ENCODE assay signal across 1 cellular context in the genomic region with DNA sequence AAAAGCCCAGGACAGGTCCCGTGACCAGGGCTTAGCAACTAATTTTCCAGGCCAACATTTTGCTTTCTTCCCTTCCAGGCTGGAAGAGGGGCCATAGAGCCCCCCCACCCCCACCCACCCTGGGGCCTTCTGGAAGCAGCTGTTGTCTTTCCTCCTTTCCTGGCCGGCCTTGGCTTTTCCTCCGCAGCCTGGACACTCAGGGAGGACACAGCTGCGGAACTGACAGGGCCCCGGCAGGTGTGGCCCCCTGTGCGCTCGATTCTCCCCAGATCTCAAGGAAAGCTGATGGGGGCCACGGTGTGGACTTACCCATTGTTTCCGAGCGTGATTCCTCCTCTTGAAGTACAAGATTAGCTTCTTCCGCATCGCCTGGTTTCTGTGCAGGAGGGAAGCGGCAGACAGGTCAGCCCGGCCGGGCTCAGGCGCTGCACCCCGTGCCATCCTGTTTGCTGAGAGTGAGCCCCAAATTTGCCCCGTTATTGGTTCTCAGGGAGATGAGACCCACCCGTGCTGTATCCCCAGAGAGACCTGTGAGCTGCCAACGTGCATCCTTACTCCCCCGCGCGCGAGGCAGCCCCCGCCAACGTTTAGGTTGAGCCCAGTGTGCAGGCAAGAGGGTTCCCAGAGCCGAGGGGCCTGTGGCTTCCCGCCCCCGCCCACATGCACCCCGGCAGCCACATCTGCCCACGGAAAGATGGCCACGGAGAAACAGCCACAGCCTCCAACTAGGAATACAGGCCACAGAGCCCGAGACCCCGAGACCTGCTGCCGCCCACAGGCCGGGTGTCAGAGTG.
TF ChIP-seq lines count a peak whose summit lies in the region.

No MANE protein-coding gene starts in this region.

TF ChIP-seq in GM23338, 12 proteins besides CTCF, POLR2A, EP300 and RAD21 (continued from another document):
- TF ChIP-seq, protein P1, sequence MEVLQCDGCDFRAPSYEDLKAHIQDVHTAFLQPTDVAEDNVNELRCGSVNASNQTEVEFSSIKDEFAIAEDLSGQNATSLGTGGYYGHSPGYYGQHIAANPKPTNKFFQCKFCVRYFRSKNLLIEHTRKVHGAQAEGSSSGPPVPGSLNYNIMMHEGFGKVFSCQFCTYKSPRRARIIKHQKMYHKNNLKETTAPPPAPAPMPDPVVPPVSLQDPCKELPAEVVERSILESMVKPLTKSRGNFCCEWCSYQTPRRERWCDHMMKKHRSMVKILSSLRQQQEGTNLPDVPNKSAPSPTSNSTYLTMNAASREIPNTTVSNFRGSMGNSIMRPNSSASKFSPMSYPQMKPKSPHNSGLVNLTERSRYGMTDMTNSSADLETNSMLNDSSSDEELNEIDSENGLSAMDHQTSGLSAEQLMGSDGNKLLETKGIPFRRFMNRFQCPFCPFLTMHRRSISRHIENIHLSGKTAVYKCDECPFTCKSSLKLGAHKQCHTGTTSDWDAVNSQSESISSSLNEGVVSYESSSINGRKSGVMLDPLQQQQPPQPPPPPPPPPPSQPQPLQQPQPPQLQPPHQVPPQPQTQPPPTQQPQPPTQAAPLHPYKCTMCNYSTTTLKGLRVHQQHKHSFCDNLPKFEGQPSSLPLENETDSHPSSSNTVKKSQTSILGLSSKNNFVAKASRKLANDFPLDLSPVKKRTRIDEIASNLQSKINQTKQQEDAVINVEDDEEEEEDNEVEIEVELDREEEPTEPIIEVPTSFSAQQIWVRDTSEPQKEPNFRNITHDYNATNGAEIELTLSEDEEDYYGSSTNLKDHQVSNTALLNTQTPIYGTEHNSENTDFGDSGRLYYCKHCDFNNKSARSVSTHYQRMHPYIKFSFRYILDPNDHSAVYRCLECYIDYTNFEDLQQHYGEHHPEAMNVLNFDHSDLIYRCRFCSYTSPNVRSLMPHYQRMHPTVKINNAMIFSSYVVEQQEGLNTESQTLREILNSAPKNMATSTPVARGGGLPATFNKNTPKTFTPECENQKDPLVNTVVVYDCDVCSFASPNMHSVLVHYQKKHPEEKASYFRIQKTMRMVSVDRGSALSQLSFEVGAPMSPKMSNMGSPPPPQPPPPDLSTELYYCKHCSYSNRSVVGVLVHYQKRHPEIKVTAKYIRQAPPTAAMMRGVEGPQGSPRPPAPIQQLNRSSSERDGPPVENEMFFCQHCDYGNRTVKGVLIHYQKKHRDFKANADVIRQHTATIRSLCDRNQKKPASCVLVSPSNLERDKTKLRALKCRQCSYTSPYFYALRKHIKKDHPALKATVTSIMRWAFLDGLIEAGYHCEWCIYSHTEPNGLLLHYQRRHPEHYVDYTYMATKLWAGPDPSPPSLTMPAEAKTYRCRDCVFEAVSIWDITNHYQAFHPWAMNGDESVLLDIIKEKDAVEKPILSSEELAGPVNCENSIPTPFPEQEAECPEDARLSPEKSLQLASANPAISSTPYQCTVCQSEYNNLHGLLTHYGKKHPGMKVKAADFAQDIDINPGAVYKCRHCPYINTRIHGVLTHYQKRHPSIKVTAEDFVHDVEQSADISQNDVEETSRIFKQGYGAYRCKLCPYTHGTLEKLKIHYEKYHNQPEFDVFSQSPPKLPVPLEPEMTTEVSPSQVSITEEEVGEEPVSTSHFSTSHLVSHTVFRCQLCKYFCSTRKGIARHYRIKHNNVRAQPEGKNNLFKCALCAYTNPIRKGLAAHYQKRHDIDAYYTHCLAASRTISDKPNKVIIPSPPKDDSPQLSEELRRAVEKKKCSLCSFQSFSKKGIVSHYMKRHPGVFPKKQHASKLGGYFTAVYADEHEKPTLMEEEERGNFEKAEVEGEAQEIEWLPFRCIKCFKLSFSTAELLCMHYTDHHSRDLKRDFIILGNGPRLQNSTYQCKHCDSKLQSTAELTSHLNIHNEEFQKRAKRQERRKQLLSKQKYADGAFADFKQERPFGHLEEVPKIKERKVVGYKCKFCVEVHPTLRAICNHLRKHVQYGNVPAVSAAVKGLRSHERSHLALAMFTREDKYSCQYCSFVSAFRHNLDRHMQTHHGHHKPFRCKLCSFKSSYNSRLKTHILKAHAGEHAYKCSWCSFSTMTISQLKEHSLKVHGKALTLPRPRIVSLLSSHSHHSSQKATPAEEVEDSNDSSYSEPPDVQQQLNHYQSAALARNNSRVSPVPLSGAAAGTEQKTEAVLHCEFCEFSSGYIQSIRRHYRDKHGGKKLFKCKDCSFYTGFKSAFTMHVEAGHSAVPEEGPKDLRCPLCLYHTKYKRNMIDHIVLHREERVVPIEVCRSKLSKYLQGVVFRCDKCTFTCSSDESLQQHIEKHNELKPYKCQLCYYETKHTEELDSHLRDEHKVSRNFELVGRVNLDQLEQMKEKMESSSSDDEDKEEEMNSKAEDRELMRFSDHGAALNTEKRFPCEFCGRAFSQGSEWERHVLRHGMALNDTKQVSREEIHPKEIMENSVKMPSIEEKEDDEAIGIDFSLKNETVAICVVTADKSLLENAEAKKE (CRISPR knock-in tag; IDR thresholded peaks at IDR 0.05), result no peak
- TF ChIP-seq, protein P2, sequence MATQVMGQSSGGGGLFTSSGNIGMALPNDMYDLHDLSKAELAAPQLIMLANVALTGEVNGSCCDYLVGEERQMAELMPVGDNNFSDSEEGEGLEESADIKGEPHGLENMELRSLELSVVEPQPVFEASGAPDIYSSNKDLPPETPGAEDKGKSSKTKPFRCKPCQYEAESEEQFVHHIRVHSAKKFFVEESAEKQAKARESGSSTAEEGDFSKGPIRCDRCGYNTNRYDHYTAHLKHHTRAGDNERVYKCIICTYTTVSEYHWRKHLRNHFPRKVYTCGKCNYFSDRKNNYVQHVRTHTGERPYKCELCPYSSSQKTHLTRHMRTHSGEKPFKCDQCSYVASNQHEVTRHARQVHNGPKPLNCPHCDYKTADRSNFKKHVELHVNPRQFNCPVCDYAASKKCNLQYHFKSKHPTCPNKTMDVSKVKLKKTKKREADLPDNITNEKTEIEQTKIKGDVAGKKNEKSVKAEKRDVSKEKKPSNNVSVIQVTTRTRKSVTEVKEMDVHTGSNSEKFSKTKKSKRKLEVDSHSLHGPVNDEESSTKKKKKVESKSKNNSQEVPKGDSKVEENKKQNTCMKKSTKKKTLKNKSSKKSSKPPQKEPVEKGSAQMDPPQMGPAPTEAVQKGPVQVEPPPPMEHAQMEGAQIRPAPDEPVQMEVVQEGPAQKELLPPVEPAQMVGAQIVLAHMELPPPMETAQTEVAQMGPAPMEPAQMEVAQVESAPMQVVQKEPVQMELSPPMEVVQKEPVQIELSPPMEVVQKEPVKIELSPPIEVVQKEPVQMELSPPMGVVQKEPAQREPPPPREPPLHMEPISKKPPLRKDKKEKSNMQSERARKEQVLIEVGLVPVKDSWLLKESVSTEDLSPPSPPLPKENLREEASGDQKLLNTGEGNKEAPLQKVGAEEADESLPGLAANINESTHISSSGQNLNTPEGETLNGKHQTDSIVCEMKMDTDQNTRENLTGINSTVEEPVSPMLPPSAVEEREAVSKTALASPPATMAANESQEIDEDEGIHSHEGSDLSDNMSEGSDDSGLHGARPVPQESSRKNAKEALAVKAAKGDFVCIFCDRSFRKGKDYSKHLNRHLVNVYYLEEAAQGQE (IDR thresholded peaks at IDR 0.05; ENCODE audit: unreplicated experiment), result no peak
- TF ChIP-seq NANOG (IDR thresholded peaks at IDR 0.05; ENCODE audit: borderline replicate concordance) (no peak), EZH2phosphoT487 (IDR thresholded peaks at IDR 0.05; ENCODE audit: unreplicated experiment) (no peak), ZNF331 (CRISPR knock-in tag; IDR thresholded peaks at IDR 0.05; ENCODE audit: low read depth) (no peak), JUNB (IDR thresholded peaks at IDR 0.05; ENCODE audit: unreplicated experiment) (no peak)
- TF ChIP-seq, protein P3, sequence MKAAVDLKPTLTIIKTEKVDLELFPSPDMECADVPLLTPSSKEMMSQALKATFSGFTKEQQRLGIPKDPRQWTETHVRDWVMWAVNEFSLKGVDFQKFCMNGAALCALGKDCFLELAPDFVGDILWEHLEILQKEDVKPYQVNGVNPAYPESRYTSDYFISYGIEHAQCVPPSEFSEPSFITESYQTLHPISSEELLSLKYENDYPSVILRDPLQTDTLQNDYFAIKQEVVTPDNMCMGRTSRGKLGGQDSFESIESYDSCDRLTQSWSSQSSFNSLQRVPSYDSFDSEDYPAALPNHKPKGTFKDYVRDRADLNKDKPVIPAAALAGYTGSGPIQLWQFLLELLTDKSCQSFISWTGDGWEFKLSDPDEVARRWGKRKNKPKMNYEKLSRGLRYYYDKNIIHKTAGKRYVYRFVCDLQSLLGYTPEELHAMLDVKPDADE (IDR thresholded peaks at IDR 0.05), result no peak
TF ChIP-seq in GM23338: peak in this region for 0.
